In the genomic region with DNA sequence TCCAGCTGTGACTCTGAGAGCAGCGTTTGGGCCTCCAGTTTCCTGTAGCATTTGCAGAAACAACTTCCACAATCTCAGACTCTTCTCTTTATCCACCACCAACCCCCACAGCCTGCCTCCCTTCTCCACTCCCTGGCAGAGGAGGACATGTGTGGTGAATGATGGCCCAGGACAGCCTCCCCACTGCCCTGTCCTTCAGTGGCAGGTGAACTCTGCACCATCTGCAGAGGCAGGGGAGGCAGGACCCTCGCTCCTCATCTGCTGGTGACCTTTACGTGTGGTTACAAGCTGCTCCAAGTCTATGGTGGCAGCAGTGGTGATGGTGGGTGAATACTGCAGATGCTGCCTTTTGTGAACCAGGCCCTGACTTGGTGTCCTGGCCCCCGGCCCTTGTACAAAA, we compare ENCODE assay signal across 1 cellular context.
TF ChIP-seq lines count a peak whose summit lies in the region.

No MANE protein-coding gene starts in this region.

TF ChIP-seq in H1, 55 proteins besides CTCF, POLR2A, EP300 and RAD21:
- TF ChIP-seq SUZ12 (IDR thresholded peaks at IDR 0.05; ENCODE audit: low read length) (no peak), ASH2L (IDR thresholded peaks at IDR 0.05; ENCODE audit: low read length) (no peak), SP4 (IDR thresholded peaks at IDR 0.05; ENCODE audit: low read length) (no peak), NANOG (IDR thresholded peaks at IDR 0.05; ENCODE audit: insufficient read depth, low read depth, low read length, poor library complexity, severe bottlenecking) (no peak), NRF1 (IDR thresholded peaks at IDR 0.05; ENCODE audit: low read depth, low read length) (no peak), JUN (IDR thresholded peaks at IDR 0.05; ENCODE audit: low read depth, low read length) (no peak), CHD1 (IDR thresholded peaks at IDR 0.05; ENCODE audit: low read depth, low read length) (no peak), KDM1A (IDR thresholded peaks at IDR 0.05; ENCODE audit: borderline replicate concordance, low read length) (no peak), SP1 (IDR thresholded peaks at IDR 0.05; ENCODE audit: low read depth, low read length) (no peak), ATF3 (IDR thresholded peaks at IDR 0.05; ENCODE audit: insufficient read depth, low read depth, low read length) (no peak), HDAC6 (IDR thresholded peaks at IDR 0.05; ENCODE audit: low read depth, low read length) (no peak), POLR2AphosphoS5 (IDR thresholded peaks at IDR 0.05; ENCODE audit: low read depth, low read length) (no peak), CEBPB (IDR thresholded peaks at IDR 0.05; ENCODE audit: low read depth, low read length) (no peak), FOSL1 (IDR thresholded peaks at IDR 0.05; ENCODE audit: insufficient read depth, low read depth, low read length) (no peak), CREB1 (IDR thresholded peaks at IDR 0.05) (no peak), USF2 (IDR thresholded peaks at IDR 0.05; ENCODE audit: low read length) (no peak)
TF ChIP-seq in H1: peak in this region for 0.
